10 cellular contexts compared by ENCODE assay signal in the genomic region with DNA sequence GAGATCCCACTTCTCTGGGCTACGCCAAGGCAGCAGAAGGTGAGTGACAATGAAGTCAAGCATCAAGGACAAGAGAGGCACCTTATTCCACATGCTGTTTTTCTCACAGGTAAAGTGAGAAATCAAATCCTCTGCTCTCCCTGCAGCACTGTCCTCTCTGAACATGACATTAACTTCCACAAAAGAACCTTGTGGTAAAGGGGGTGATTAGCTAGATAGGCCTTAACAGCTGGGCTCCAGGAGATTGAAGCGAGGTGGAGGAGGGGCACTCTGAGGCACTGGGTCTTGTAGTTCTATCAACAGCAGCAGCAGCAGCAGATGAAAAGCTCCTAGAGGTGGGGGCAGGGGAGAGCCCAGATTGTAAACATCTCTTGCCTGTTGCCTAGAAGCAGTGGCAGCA.
DNase-seq lines count a peak whose midpoint lies in the region; ATAC-seq, FAIRE-seq and TF ChIP-seq lines count a peak whose summit lies in the region.
"Had no signal": no experiment of that assay in that cellular context is flagged by ENCODE, and none has a peak within 500 bp of the region (broad histone marks: within the 10 kb centered on the region; RNA-seq: fewer than 3 reads in every experiment).

No MANE protein-coding gene starts in this region.

- H3K4me1 ChIP-seq in H9 (ENCODE audit: insufficient read depth, low read length) (no peaks in the 10 kb centered on the region; the same call in 1 of the 2 replicates), heart left ventricle (peaks cover 0 to 16% (median 5%) of the 10 kb centered on the region in 12 donors), pancreas (no peaks in the 10 kb centered on the region)

- H2BK15ac ChIP-seq in H9 (ENCODE audit: low read depth, low read length) = no peak overlapping the region

- peak overlapping the region; percentile 45 for H3K18ac ChIP-seq in H9 (ENCODE audit: insufficient read length, low read depth, low read length)

- no peaks in the 10 kb centered on the region for H3K27me3 ChIP-seq in H9 (ENCODE audit: insufficient read depth, low read length)
- no peaks in the 10 kb centered on the region for H3K27me3 ChIP-seq in heart left ventricle
- no peaks in the 10 kb centered on the region for H3K27me3 ChIP-seq in pancreas

- peak overlapping the region; percentile 16 to 58; a peak in 3 of 5 replicates for H3K4me3 Mint-ChIP-seq in H9
- H3K4me3 Mint-ChIP-seq in activated naive CD4-positive, alpha-beta T cell treated with anti-CD3 and anti-CD28 coated beads for 36 hours = no peak overlapping the region
- H3K4me3 Mint-ChIP-seq: IgD-negative memory B cell had no signal

- no peaks in the 10 kb centered on the region for H3K36me3 Mint-ChIP-seq in H9 (ENCODE audit: insufficient read depth in 1 of 3, low read depth in 3 of 3)
- no peaks in the 10 kb centered on the region for H3K36me3 Mint-ChIP-seq in activated naive CD4-positive, alpha-beta T cell treated with anti-CD3 and anti-CD28 coated beads for 36 hours (ENCODE audit: low read depth)
- H3K36me3 Mint-ChIP-seq: IgD-negative memory B cell had no signal

- H3K79me1 ChIP-seq in H9 (ENCODE audit: insufficient read depth, low read depth, low read length, poor library complexity, severe bottlenecking) = no peaks in the 10 kb centered on the region

- H3K4me3 ChIP-seq in heart left ventricle (no peak overlapping the region), pancreas (no peak overlapping the region)

- ATAC-seq in heart left ventricle = peak; percentile 59 to 87 (median 78)
- ATAC-seq in pancreas = peak; percentile 76 to 92 (median 91)

- H3K27ac ChIP-seq in H9 (ENCODE audit: insufficient read length, low read depth, low read length) (no peak overlapping the region), heart left ventricle (no peak overlapping the region), pancreas (no peak overlapping the region)

- no peak for FAIRE-seq in pancreas (lab: Jason Lieb, UNC)

- no peak overlapping the region for H3K4ac ChIP-seq in H9 (ENCODE audit: low read depth, low read length)

- H2BK5ac ChIP-seq in H9 (ENCODE audit: insufficient read length, low read length) = no peak overlapping the region

- H2BK12ac ChIP-seq in H9 (ENCODE audit: insufficient read length, low read depth, low read length) = no peak overlapping the region

- H3K23me2 ChIP-seq in H9 (ENCODE audit: insufficient read length, low read depth, low read length, poor library complexity, severe bottlenecking) = no peaks in the 10 kb centered on the region

- TF ChIP-seq POLR2A in heart left ventricle (IDR thresholded peaks at IDR 0.05) = no peak

- WGBS in H9 (ENCODE audit: extremely low coverage, insufficient read length, low lambda C conversion rate) = no CpG with 5 or more reads among the region's 2 CpGs
- 38 to 67% (median 54%) methylated on average over 2 of the region's 2 CpGs for WGBS in heart left ventricle, 4 donors
- WGBS in pancreas, 2 donors = 42 to 45% methylated on average over 2 of the region's 2 CpGs

- no peaks in the 10 kb centered on the region for H3K9me3 Mint-ChIP-seq in H9
- no peaks in the 10 kb centered on the region for H3K9me3 Mint-ChIP-seq in activated naive CD4-positive, alpha-beta T cell treated with anti-CD3 and anti-CD28 coated beads for 36 hours
- H3K9me3 Mint-ChIP-seq: IgD-negative memory B cell had no signal

- peak overlapping the region; percentile 88 to 95 (median 93) for H3K27ac Mint-ChIP-seq in H9
- no peak overlapping the region for H3K27ac Mint-ChIP-seq in activated naive CD4-positive, alpha-beta T cell treated with anti-CD3 and anti-CD28 coated beads for 36 hours
- H3K27ac Mint-ChIP-seq: IgD-negative memory B cell had no signal

- DNase-seq in H9 = peak; percentile 84
- peak; percentile 91 for DNase-seq in NCI-H345 (lab: John Stamatoyannopoulos, UW)
- DNase-seq in heart left ventricle = peak in 4 of 5 donors; percentile 13 to 56 (median 28)
- DNase-seq in pancreas = peak in 2 of 6 donors; percentile 65 to 70
- DNase-seq in activated CD8-positive, alpha-beta memory T cell treated with anti-CD3 and anti-CD28 coated beads, Interleukin-2, amount 50 U/mL, for 48 hours = no peak
- no peak for DNase-seq in NAMALWA (ENCODE audit: low spot score)
- no peak for DNase-seq in activated naive CD4-positive, alpha-beta T cell treated with anti-CD3 and anti-CD28 coated beads for 36 hours
- no peak for DNase-seq in middle frontal gyrus (ENCODE audit: extremely low spot score, low spot score)
- DNase-seq: occipital lobe had no signal

- H2AK5ac ChIP-seq in H9 (ENCODE audit: insufficient read length, low read length) = no peak overlapping the region

- no peak overlapping the region for H2BK20ac ChIP-seq in H9 (ENCODE audit: low read depth, low read length, poor library complexity, severe bottlenecking)

- H3K79me2 ChIP-seq in H9 (ENCODE audit: insufficient read depth, low read length) = no peaks in the 10 kb centered on the region

- H3K4me2 ChIP-seq in H9 (ENCODE audit: insufficient read depth, insufficient read length, low read length) = peak overlapping the region; percentile 4

- H4K91ac ChIP-seq in H9 (ENCODE audit: insufficient read length, low read depth, low read length) = no peak overlapping the region

- H3K14ac ChIP-seq in H9 (ENCODE audit: insufficient read depth, low read length) = 0 out of 2 replicates have a peak overlapping the region, but pooled peaks have one; percentile 44

- no peak overlapping the region for H4K5ac ChIP-seq in H9 (ENCODE audit: insufficient read length, low read depth, low read length)

- CTCF ChIA-PET in activated naive CD4-positive, alpha-beta T cell treated with anti-CD3 and anti-CD28 coated beads for 36 hours (lab: Charles Lee) = no interaction called here

- intact Hi-C loops in heart left ventricle (cut with DNase I) = no loop called here
- intact Hi-C loops in pancreas (cut with DNase I) = no loop called here
- intact Hi-C loops in activated naive CD4-positive, alpha-beta T cell treated with anti-CD3 and anti-CD28 coated beads for 36 hours (cut with micrococcal nuclease) = no loop called here

- H3K9me3 ChIP-seq in H9 (ENCODE audit: control insufficient read depth, low read depth, low read length) = no peaks in the 10 kb centered on the region
- H3K9me3 ChIP-seq in heart left ventricle = no peaks in the 10 kb centered on the region
- H3K9me3 ChIP-seq in pancreas = no peaks in the 10 kb centered on the region

- H3K9ac ChIP-seq in H9 (ENCODE audit: extremely low read depth, insufficient read length, low read length) = no peak overlapping the region

- no peak overlapping the region for H3K23ac ChIP-seq in H9 (ENCODE audit: insufficient read length, low read depth, low read length)

- TF ChIP-seq CTCF in H9 (conservative IDR thresholded peaks at IDR 0.05) (no peak), heart left ventricle (IDR thresholded peaks at IDR 0.05) (no peak), pancreas (IDR thresholded peaks at IDR 0.05) (no peak)

- no peak overlapping the region for H3T11ph ChIP-seq in H9 (ENCODE audit: low read length)

- no peak overlapping the region for H4K8ac ChIP-seq in H9 (replicated peaks; ENCODE audit: insufficient read length, low read depth, low read length)

- H2BK120ac ChIP-seq in H9 (ENCODE audit: low read depth, low read length, poor library complexity, severe bottlenecking) = no peak overlapping the region

- H3K27me3 Mint-ChIP-seq in H9 (ENCODE audit: low read depth) = no peaks in the 10 kb centered on the region
- no peaks in the 10 kb centered on the region for H3K27me3 Mint-ChIP-seq in activated naive CD4-positive, alpha-beta T cell treated with anti-CD3 and anti-CD28 coated beads for 36 hours (ENCODE audit: low read depth)
- H3K27me3 Mint-ChIP-seq: IgD-negative memory B cell had no signal

- no peak overlapping the region for H2AFZ ChIP-seq in H9 (ENCODE audit: low read length)

- H3K36me3 ChIP-seq in heart left ventricle (no peaks in the 10 kb centered on the region), pancreas (no peaks in the 10 kb centered on the region)

- H4K20me1 ChIP-seq in H9 (ENCODE audit: control insufficient read depth, insufficient read depth, insufficient read length) = no peaks in the 10 kb centered on the region

- peaks cover 28% of the 10 kb centered on the region in 2 experiments for H3K4me1 Mint-ChIP-seq in H9
- peaks cover 2% of the 10 kb centered on the region for H3K4me1 Mint-ChIP-seq in activated naive CD4-positive, alpha-beta T cell treated with anti-CD3 and anti-CD28 coated beads for 36 hours (ENCODE audit: low read depth)

- no peak overlapping the region for H3K56ac ChIP-seq in H9 (ENCODE audit: insufficient read length, low read depth, low read length)

Comparison
In these comparisons a context has a peak if more than half of its experiments do, and no peak if none do; other contexts are left out.
1. DNase-seq: peak in H9 (single experiment), NCI-H345 (single experiment) and heart left ventricle (4 of 5); none in activated CD8-positive, alpha-beta memory T cell treated with anti-CD3 and anti-CD28 coated beads, Interleukin-2, amount 50 U/mL, for 48 hours (single experiment), NAMALWA (single experiment), activated naive CD4-positive, alpha-beta T cell treated with anti-CD3 and anti-CD28 coated beads for 36 hours (single experiment) and middle frontal gyrus (single experiment).